Comparison of ENCODE assay signal across 8 cellular contexts in the genomic region with DNA sequence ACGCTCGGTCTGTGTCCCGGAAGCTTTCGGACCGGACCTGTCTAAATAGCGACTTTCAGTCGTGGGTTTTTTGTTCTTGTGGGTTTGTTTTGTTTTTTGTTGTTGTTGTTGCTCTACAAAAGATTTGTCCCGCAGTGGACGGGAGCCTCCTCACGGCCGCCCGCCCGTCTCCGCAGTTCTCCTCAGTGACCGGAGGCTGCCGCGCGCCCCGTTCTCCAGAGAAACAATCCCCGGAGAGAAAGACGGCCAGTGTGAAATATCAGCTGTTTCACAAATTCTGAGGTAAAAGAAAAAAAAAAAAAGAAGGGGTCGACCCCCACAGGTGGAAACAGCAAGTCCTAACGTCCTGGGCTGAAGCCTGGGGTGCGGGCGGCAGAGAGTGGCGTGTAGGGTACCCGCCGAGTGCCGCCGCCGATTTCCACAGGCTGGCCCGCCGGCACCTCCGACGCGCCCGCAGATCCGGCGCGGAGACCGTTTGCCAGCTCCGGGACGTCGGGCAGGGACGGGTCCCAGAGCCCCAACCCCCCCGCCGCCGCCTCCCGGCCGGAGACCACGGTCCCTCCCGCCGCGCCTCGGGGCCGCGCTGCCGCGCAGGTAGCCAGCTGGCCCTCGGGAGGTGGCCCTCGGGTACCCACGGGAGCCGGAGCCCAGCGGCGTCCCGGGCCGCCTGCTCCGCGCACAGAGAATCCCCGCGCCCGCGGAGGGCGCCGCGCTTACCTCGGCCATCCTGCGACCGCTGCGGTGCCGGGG. TPM values are rescaled to one million over a fixed set of nuclear protein-coding genes. Genes with fewer than 3 reads are reported as not detected.
A peak's percentile ranks its signal among the peaks of the same experiment; 100 is the strongest.
DNase-seq lines count a peak whose midpoint lies in the region; ATAC-seq lines count a peak whose summit lies in the region.

No MANE protein-coding gene starts in this region.

- no peak overlapping the region for H3K9ac ChIP-seq in stomach smooth muscle (ENCODE audit: low read length in 2 of 2)

- H3K27ac ChIP-seq in stomach smooth muscle (ENCODE audit: low read length), result no peak overlapping the region

- ATAC-seq in HG02678 (IDR thresholded peaks at IDR 0.05; ENCODE audit: unreplicated experiment) (no peak), left colon (no peak)

- H3K4me1 ChIP-seq in stomach smooth muscle (ENCODE audit: control insufficient read depth, insufficient read depth, low read length), result peaks cover 4% of the 10 kb centered on the region

- intact Hi-C loops in left colon (cut with DNase I, micrococcal nuclease), result no loop called here

- peaks cover 30 to 48% of the 10 kb centered on the region in 2 donors for H3K27me3 ChIP-seq in stomach smooth muscle (ENCODE audit: control insufficient read depth in 1 of 2, insufficient read depth in 2 of 2, low read length in 2 of 2)

- peak overlapping the region; percentile 53 to 66 for H3K4me3 ChIP-seq in stomach smooth muscle (ENCODE audit: low read length in 2 of 2)

- H3K36me3 ChIP-seq in stomach smooth muscle (ENCODE audit: control insufficient read depth in 2 of 2, insufficient read depth in 2 of 2, low read length in 2 of 2), result no peaks in the 10 kb centered on the region

- peak; percentile 1 for DNase-seq in DMS79 treated with DMSO at 0.1 percent for 48 hours (lab: John Stamatoyannopoulos, UW)
- no peak for DNase-seq in DMS79 (lab: John Stamatoyannopoulos, UW)
- peak; percentile 68 for DNase-seq in astrocyte of the hippocampus (ENCODE audit: low read depth, low spot score)
- peak; percentile 52 for DNase-seq in iPS-NIHi11 (ENCODE audit: low spot score)
- no peak for DNase-seq in middle frontal gyrus (ENCODE audit: extremely low spot score, low spot score)
- no peak for DNase-seq in left colon

- H3K9me3 ChIP-seq in stomach smooth muscle (ENCODE audit: control insufficient read depth in 2 of 2, low read length in 2 of 2), result no peaks in the 10 kb centered on the region

RNA-seq across cellular contexts. Expression of a gene that starts 0.5 kb away (rescaled TPM):
- total RNA-seq in left colon, result not detected

Comparison
In these comparisons a context has a peak if more than half of its experiments do, and no peak if none do; other contexts are left out.
1. DNase-seq: peak in DMS79 treated with DMSO at 0.1 percent for 48 hours (single experiment), astrocyte of the hippocampus (single experiment) and iPS-NIHi11 (single experiment); none in DMS79 (single experiment), middle frontal gyrus (single experiment) and left colon (0 of 2).